Comparison of ENCODE assay signal across 8 cellular contexts in genomic region chr12:98955284-98955683, GRCh38.
A peak's percentile ranks its signal among the peaks of the same experiment; 100 is the strongest.
DNase-seq lines count a peak whose midpoint lies in the region; ATAC-seq, FAIRE-seq and TF ChIP-seq lines count a peak whose summit lies in the region.

No MANE protein-coding gene starts in this region.

- H3K36me3 Mint-ChIP-seq in CD14-positive monocyte, result no peaks in the 10 kb centered on the region
- H3K36me3 Mint-ChIP-seq in osteocyte (ENCODE audit: unreplicated experiment), result no peaks in the 10 kb centered on the region

- TF ChIP-seq CTCF in CD14-positive monocyte (IDR thresholded peaks at IDR 0.05), result peak; percentile 23
- TF ChIP-seq CTCF in osteocyte (IDR thresholded peaks at IDR 0.05), result peak; percentile 29

- peak overlapping the region in 1 of 7 donors; percentile 53 for H3K27ac Mint-ChIP-seq in CD14-positive monocyte
- no peak overlapping the region for H3K27ac Mint-ChIP-seq in osteocyte (ENCODE audit: unreplicated experiment)

- peak; percentile 71 for ATAC-seq in GM18873 (IDR thresholded peaks at IDR 0.05; ENCODE audit: low FRiP score, unreplicated experiment)
- peak; percentile 93 for ATAC-seq in HG03342 (IDR thresholded peaks at IDR 0.05; ENCODE audit: unreplicated experiment)
- ATAC-seq in SK-N-SH treated with all-trans-retinoic acid at 6 μM for 48 hours, result peak; percentile 78
- no peak for ATAC-seq in HG02970 (IDR thresholded peaks at IDR 0.05; ENCODE audit: low FRiP score, unreplicated experiment)

- H3K4me1 Mint-ChIP-seq in CD14-positive monocyte (no peaks in the 10 kb centered on the region), osteocyte (ENCODE audit: unreplicated experiment) (no peaks in the 10 kb centered on the region)

- H3K27me3 Mint-ChIP-seq in CD14-positive monocyte (ENCODE audit: low read depth in 3 of 3) (peaks cover 0 to 5% (median 0%) of the 10 kb centered on the region in 3 donors), osteocyte (ENCODE audit: unreplicated experiment) (no peaks in the 10 kb centered on the region)

- DNase-seq in CD14-positive monocyte (ENCODE audit: low spot score) (no peak), osteocyte (ENCODE audit: extremely low spot score, unreplicated experiment) (no peak), hepatic stellate cell (ENCODE audit: low spot score) (no peak), frontal cortex (ENCODE audit: low spot score in 2 of 2) (no peak)

- H3K4me3 Mint-ChIP-seq in CD14-positive monocyte (no peak overlapping the region), osteocyte (ENCODE audit: unreplicated experiment) (no peak overlapping the region)

- H3K9me3 Mint-ChIP-seq in CD14-positive monocyte (peaks cover 0 to 4% (median 2%) of the 10 kb centered on the region in 7 donors), osteocyte (ENCODE audit: unreplicated experiment) (no peaks in the 10 kb centered on the region)

- intact Hi-C loops in CD14-positive monocyte (cut with micrococcal nuclease), result no loop called here

- no peak for FAIRE-seq in frontal cortex (lab: Jason Lieb, UNC)

TF ChIP-seq in SK-N-SH treated with all-trans-retinoic acid at 6 μM for 48 hours, 23 proteins besides CTCF, POLR2A, EP300 and RAD21:
- TF ChIP-seq GLIS3 (CRISPR knock-in tag; IDR thresholded peaks at IDR 0.05), result no peak
- no peak for TF ChIP-seq ZFP30 (CRISPR knock-in tag; IDR thresholded peaks at IDR 0.05)
- TF ChIP-seq PPARA (CRISPR knock-in tag; IDR thresholded peaks at IDR 0.05; ENCODE audit: borderline replicate concordance), result no peak
- no peak for TF ChIP-seq ZNF565 (CRISPR knock-in tag; conservative IDR thresholded peaks at IDR 0.05; ENCODE audit: low read depth)
- no peak for TF ChIP-seq PATZ1 (CRISPR knock-in tag; IDR thresholded peaks at IDR 0.05; ENCODE audit: borderline replicate concordance)
- no peak for TF ChIP-seq TCF4 (CRISPR knock-in tag; IDR thresholded peaks at IDR 0.05; ENCODE audit: borderline replicate concordance)
- no peak for TF ChIP-seq BACH2 (CRISPR knock-in tag; IDR thresholded peaks at IDR 0.05; ENCODE audit: borderline replicate concordance)
- TF ChIP-seq, protein P1, sequence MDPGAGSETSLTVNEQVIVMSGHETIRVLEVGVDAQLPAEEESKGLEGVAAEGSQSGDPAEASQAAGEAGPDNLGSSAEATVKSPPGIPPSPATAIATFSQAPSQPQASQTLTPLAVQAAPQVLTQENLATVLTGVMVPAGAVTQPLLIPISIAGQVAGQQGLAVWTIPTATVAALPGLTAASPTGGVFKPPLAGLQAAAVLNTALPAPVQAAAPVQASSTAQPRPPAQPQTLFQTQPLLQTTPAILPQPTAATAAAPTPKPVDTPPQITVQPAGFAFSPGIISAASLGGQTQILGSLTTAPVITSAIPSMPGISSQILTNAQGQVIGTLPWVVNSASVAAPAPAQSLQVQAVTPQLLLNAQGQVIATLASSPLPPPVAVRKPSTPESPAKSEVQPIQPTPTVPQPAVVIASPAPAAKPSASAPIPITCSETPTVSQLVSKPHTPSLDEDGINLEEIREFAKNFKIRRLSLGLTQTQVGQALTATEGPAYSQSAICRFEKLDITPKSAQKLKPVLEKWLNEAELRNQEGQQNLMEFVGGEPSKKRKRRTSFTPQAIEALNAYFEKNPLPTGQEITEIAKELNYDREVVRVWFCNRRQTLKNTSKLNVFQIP (CRISPR knock-in tag; IDR thresholded peaks at IDR 0.05; ENCODE audit: borderline replicate concordance, low read depth), result no peak
- no peak for TF ChIP-seq TSHZ2 (CRISPR knock-in tag; IDR thresholded peaks at IDR 0.05)
- TF ChIP-seq ZC3H10 (CRISPR knock-in tag; IDR thresholded peaks at IDR 0.05), result no peak
- TF ChIP-seq SNAI2 (CRISPR knock-in tag; IDR thresholded peaks at IDR 0.05), result no peak
- TF ChIP-seq ZNF70 (CRISPR knock-in tag; IDR thresholded peaks at IDR 0.05), result no peak
- TF ChIP-seq RARB (CRISPR knock-in tag; IDR thresholded peaks at IDR 0.05), result no peak
- TF ChIP-seq ARNTL (CRISPR knock-in tag; IDR thresholded peaks at IDR 0.05; ENCODE audit: borderline replicate concordance, low read depth), result no peak
